8 cellular contexts compared by ENCODE assay signal in the genomic region with DNA sequence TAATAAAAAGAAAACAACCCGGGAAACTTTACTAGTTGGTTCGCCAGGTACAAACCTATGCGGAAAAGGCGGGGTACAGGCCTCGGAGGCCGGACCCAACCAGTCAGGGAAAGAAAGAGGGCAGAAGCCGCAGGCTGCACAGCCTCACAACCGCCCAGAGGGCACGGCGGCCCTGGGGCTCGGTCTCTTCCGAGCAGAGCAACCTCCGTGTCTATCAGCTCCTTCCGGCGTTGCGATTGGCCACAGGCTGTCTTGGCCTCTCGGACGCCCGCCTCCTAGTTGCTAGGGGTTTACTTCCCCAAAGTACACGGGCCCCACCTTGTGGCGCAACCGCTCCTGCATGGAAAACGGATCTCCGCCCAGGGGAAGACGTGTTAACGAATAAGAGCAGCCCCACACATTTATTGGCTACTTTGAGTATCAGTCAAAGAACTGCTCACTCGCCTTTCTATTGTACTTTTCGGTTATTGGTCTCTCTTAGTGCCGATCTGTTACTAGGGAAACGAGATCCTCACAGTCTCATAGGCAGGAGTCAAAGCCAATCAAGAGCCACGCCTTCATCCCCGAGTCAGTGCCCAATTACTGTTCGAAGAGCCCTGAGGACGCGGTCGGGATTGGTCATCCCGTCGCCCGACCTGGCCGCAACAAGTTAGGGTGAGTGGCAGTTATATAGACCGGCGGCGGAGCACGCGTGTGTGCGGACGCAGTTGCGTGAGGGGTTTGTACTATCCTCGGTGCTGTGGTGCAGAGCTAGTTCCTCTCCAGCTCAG. TPM values are rescaled to one million over a fixed set of nuclear protein-coding genes. Genes with fewer than 3 reads are reported as not detected.
A peak's percentile ranks its signal among the peaks of the same experiment; 100 is the strongest.
DNase-seq lines count a peak whose midpoint lies in the region; ATAC-seq, FAIRE-seq and TF ChIP-seq lines count a peak whose summit lies in the region.

A gene (plus strand): TSS at position 696 of the 770 bp plus-strand sequence. CDS start 14,667 bp downstream, outside the sequence.

- in situ Hi-C loops in IMR-90 (cut with MboI; ENCODE audit: low sequenced_read_pairs), result no loop called here

- peak within 1 kb of the TSS; percentile 63 for H3K4me3 ChIP-seq in IMR-90 (ENCODE audit: insufficient read depth, low read depth, low read length)
- H3K4me3 ChIP-seq in endothelial cell of umbilical vein (replicated peaks in 1 of 3; ENCODE audit: insufficient read depth in 1 of 3, low read depth in 1 of 3, low read length in 3 of 3), result peak within 1 kb of the TSS; percentile 62 to 85 (median 65)

- peaks cover 42% of the 10 kb centered on the region for H4K20me1 ChIP-seq in IMR-90 (ENCODE audit: insufficient read depth, low read length)
- H4K20me1 ChIP-seq in endothelial cell of umbilical vein (replicated peaks; ENCODE audit: control insufficient read depth, extremely low read depth, insufficient read depth, low read length), result peaks cover 14% of the 10 kb centered on the region

- H2BK20ac ChIP-seq in IMR-90 (ENCODE audit: low read depth, low read length), result no peak within 1 kb of the TSS

- H3K9me1 ChIP-seq in IMR-90 (ENCODE audit: insufficient read depth, low read length), result no peaks in the 10 kb centered on the region; the same call in 1 of the 2 replicates
- no peaks in the 10 kb centered on the region for H3K9me1 ChIP-seq in endothelial cell of umbilical vein (replicated peaks; ENCODE audit: control insufficient read depth, extremely low read depth, insufficient read depth, low read length)

- H3K4me1 ChIP-seq in IMR-90 (ENCODE audit: control insufficient read depth, insufficient read depth, low read length) (peaks cover 5% of the 10 kb centered on the region; the same call in 1 of the 2 replicates), endothelial cell of umbilical vein (ENCODE audit: control insufficient read depth, extremely low read depth, insufficient read depth, low read length) (peaks cover 32% of the 10 kb centered on the region)

- H3K36me3 ChIP-seq in IMR-90 (ENCODE audit: control insufficient read depth, insufficient read depth, low read length) (no peaks in the 10 kb centered on the region), endothelial cell of umbilical vein (ENCODE audit: control insufficient read depth in 2 of 2, extremely low read depth in 1 of 2, insufficient read depth in 2 of 2, low read length in 2 of 2) (no peaks in the 10 kb centered on the region)

- peak; percentile 96 for TF ChIP-seq CTCF in IMR-90 (conservative IDR thresholded peaks at IDR 0.05; ENCODE audit: low read depth, low read length)
- TF ChIP-seq CTCF in endothelial cell of umbilical vein (IDR thresholded peaks at IDR 0.05; ENCODE audit: extremely low read depth in 1 of 2, insufficient read depth in 1 of 2, low read depth in 1 of 2, low read length in 2 of 2), result peak; percentile 74

- intact Hi-C loops in IMR-90 (cut with micrococcal nuclease), result loop anchor here (1.0 to 5.0 kb wide), 5 partner anchors 31 to 519 kb away; a partner anchor contains a TSS
- intact Hi-C loops in endothelial cell of umbilical vein (cut with micrococcal nuclease), result loop anchor here (1.0 to 10.0 kb wide), 11 partner anchors 13 to 517 kb away; a partner anchor contains a TSS

- peak within 1 kb of the TSS; percentile 94 for H3K9ac ChIP-seq in IMR-90 (ENCODE audit: low read depth, low read length)
- peak within 1 kb of the TSS; percentile 78 for H3K9ac ChIP-seq in endothelial cell of umbilical vein (replicated peaks; ENCODE audit: extremely low read depth, insufficient read depth, low read length)

- dilution Hi-C loops in IMR-90 (cut with HindIII; ENCODE audit: low sequenced_read_pairs, unreplicated experiment), result no loop called here
- dilution Hi-C loops in endothelial cell of umbilical vein (cut with MboI; ENCODE audit: extremely low pct_ligation_motif_present, low sequenced_read_pairs), result no loop called here

- peak within 1 kb of the TSS; percentile 86 for H3K56ac ChIP-seq in IMR-90 (ENCODE audit: extremely low read depth, insufficient read depth, low read length)

- H3K23ac ChIP-seq in IMR-90 (ENCODE audit: low read depth, low read length), result peak within 1 kb of the TSS; percentile 85

- peak within 1 kb of the TSS; percentile 94 for H4K5ac ChIP-seq in IMR-90 (ENCODE audit: low read depth, low read length)

- no peaks in the 10 kb centered on the region for H3K27me3 ChIP-seq in IMR-90 (ENCODE audit: control insufficient read depth, insufficient read depth, low read length)
- no peaks in the 10 kb centered on the region for H3K27me3 ChIP-seq in endothelial cell of umbilical vein (ENCODE audit: control insufficient read depth in 2 of 2, insufficient read depth in 2 of 2, low read length in 2 of 2)

- TF ChIP-seq POLR2A in IMR-90 (IDR thresholded peaks at IDR 0.05; ENCODE audit: low read depth, low read length), result peak; percentile 97
- peak; percentile 96 for TF ChIP-seq POLR2A in endothelial cell of umbilical vein (IDR thresholded peaks at IDR 0.05; ENCODE audit: low read depth, low read length)

- ATAC-seq in GM21528 (IDR thresholded peaks at IDR 0.05; ENCODE audit: low FRiP score, unreplicated experiment) (peak; percentile 87), IMR-90 (ENCODE audit: low read depth) (peak; percentile 86)

- H3K27ac ChIP-seq in IMR-90 (ENCODE audit: insufficient read depth, low read length), result peak within 1 kb of the TSS; percentile 80
- peak within 1 kb of the TSS; percentile 75 for H3K27ac ChIP-seq in endothelial cell of umbilical vein (ENCODE audit: insufficient read depth, low read depth, low read length)

- CTCF ChIA-PET in IMR-90 (lab: Yijun Ruan, JAX) (interaction anchor here (0.6 to 1.3 kb wide), 9 partner anchors 11 to 533 kb away, joined by 3 to 6 read pairs (median 3); a partner anchor contains a TSS), endothelial cell of umbilical vein (lab: Charles Lee) (interaction anchor here (0.6 to 3.0 kb wide), 20 partner anchors 8 to 519 kb away, joined by 3 to 25 read pairs (median 4); a partner anchor contains a TSS)

- H3K4ac ChIP-seq in IMR-90 (ENCODE audit: low read depth, low read length), result peak within 1 kb of the TSS; percentile 85

- peak within 1 kb of the TSS; percentile 82 for H4K91ac ChIP-seq in IMR-90 (ENCODE audit: insufficient read depth, low read depth, low read length)

- H3K79me1 ChIP-seq in IMR-90 (ENCODE audit: low read depth in 1 of 2, low read length in 2 of 2), result peaks cover 0 to 7% of the 10 kb centered on the region in 2 experiments; a peak in 1 of 4 replicates

- peak within 1 kb of the TSS; percentile 28 for H2BK120ac ChIP-seq in IMR-90 (ENCODE audit: low read depth, low read length)

- H3K9me3 ChIP-seq in IMR-90 (ENCODE audit: control insufficient read depth, insufficient read depth, low read length) (no peaks in the 10 kb centered on the region), endothelial cell of umbilical vein (replicated peaks; ENCODE audit: control insufficient read depth, insufficient read depth, low read length) (no peaks in the 10 kb centered on the region)

- H2AFZ ChIP-seq in IMR-90 (replicated peaks; ENCODE audit: low read length, poor library complexity) (peak within 1 kb of the TSS; percentile 96), endothelial cell of umbilical vein (ENCODE audit: low read depth, low read length) (peak within 1 kb of the TSS; percentile 71)

- peak within 1 kb of the TSS; percentile 66 to 81 for H4K8ac ChIP-seq in IMR-90 (ENCODE audit: low read depth in 2 of 2, low read length in 2 of 2)

- POLR2A ChIA-PET in IMR-90 (lab: Charles Lee; ENCODE audit: unreplicated experiment) (interaction anchor here (0.5 to 1.8 kb wide), 6 partner anchors 8 to 324 kb away, joined by 3 to 6 read pairs (median 4); a partner anchor contains a TSS), endothelial cell of umbilical vein (lab: Charles Lee) (interaction anchor here (0.6 to 2.0 kb wide), 12 partner anchors 10 to 113 kb away, joined by 3 to 12 read pairs (median 4); a partner anchor contains a TSS)

- 1% methylated on average over 18 of the region's 49 CpGs; no CpG with 5 or more reads in 1 of the 2 experiments for WGBS in IMR-90 (ENCODE audit: extremely low coverage in 2 of 2, insufficient read length in 1 of 2), 2 experiments

- no peak within 1 kb of the TSS for H2BK15ac ChIP-seq in IMR-90 (ENCODE audit: low read depth, low read length)

- H2AK5ac ChIP-seq in IMR-90 (ENCODE audit: low read depth, low read length), result peak within 1 kb of the TSS; percentile 86

- peak within 1 kb of the TSS; percentile 87 for H2BK5ac ChIP-seq in IMR-90 (ENCODE audit: low read depth, low read length, poor library complexity, severe bottlenecking)

- FAIRE-seq in endothelial cell of umbilical vein (lab: Jason Lieb, UNC), result peak; percentile 100

- peak; percentile 79 for TF ChIP-seq RAD21 in IMR-90 (IDR thresholded peaks at IDR 0.05; ENCODE audit: low read length)

- peak; percentile 99 for DNase-seq in DMS153 (lab: John Stamatoyannopoulos, UW)
- peak; percentile 100 for DNase-seq in IMR-90
- DNase-seq in OCI-M1 (lab: John Stamatoyannopoulos, UW), result peak; percentile 100
- DNase-seq in activated T-cell treated with anti-CD3 and anti-CD28 coated beads for 24 hours (ENCODE audit: low read depth), result peak; percentile 100
- DNase-seq in endothelial cell of umbilical vein (ENCODE audit: low read depth, low spot score), result peak; percentile 100
- DNase-seq in midbrain (lab: John Stamatoyannopoulos, UW), result peak; percentile 100
- peak; percentile 97 to 99 for DNase-seq in stimulated activated CD8-positive, alpha-beta memory T cell treated with anti-CD3 and anti-CD28 coated beads, Interleukin-2, amount 100 ng/mL, for 1 hour (ENCODE audit: low read depth in 2 of 2)

- BruUV-seq in IMR-90 (replicated peaks; lab: Mats Ljungman, UMichigan), result no TSS peak
- no TSS peak for BruUV-seq in endothelial cell of umbilical vein (replicated peaks; lab: Mats Ljungman, UMichigan)

- H3K79me2 ChIP-seq in endothelial cell of umbilical vein (ENCODE audit: control insufficient read depth, insufficient read depth, low read length), result peaks cover 44% of the 10 kb centered on the region

- peak within 1 kb of the TSS; percentile 85 for H3K14ac ChIP-seq in IMR-90 (replicated peaks; ENCODE audit: low read depth, low read length)

- H2AK9ac ChIP-seq in IMR-90 (replicated peaks; ENCODE audit: low read depth, low read length, poor library complexity), result peak within 1 kb of the TSS; percentile 99

- peak within 1 kb of the TSS; percentile 98 for H3K4me2 ChIP-seq in IMR-90 (ENCODE audit: low read depth, low read length)
- peak within 1 kb of the TSS; percentile 97 for H3K4me2 ChIP-seq in endothelial cell of umbilical vein (ENCODE audit: insufficient read depth, low read length)

- peak within 1 kb of the TSS; percentile 49; the same call in 1 of the 2 replicates for H3K18ac ChIP-seq in IMR-90 (ENCODE audit: low read depth, low read length)

RNA-seq across cellular contexts. Expression of the gene that starts here (rescaled TPM):
- total RNA-seq in IMR-90 (2012; rRNA removed) (272 and 482 TPM in 2 replicates), endothelial cell of umbilical vein (255 and 262 TPM in 2 replicates)
- polyA plus RNA-seq in IMR-90 (2012; rRNA removed) (32.8 and 40.2 TPM in 2 replicates), endothelial cell of umbilical vein (39.5 and 50.5 TPM in 2 replicates)
- 11.6 and 22.4 TPM in 2 replicates for polyA plus RNA-seq in IMR-90 (2012; cell fraction: cytosol; rRNA removed)
- polyA plus RNA-seq in IMR-90 (2012; cell fraction: nucleus; rRNA removed; ENCODE audit: low replicate concordance), result 6.2 and 28.5 TPM in 2 replicates
- 40.3 and 46.7 TPM in 2 replicates for polyA plus RNA-seq in endothelial cell of umbilical vein (2011; cell fraction: cytosol; rRNA removed)
- polyA plus RNA-seq in endothelial cell of umbilical vein (2011; cell fraction: nucleus; rRNA removed), result 53.0 and 64.6 TPM in 2 replicates
- 135 and 201 TPM in 2 replicates for polyA plus RNA-seq in endothelial cell of umbilical vein (2012)
- 272 and 322 TPM in 2 replicates for polyA minus RNA-seq in endothelial cell of umbilical vein
- 211 TPM for polyA minus RNA-seq in endothelial cell of umbilical vein (2011; cell fraction: cytosol; rRNA and poly(A)+ RNA removed)
- 111 and 161 TPM in 2 replicates for polyA minus RNA-seq in endothelial cell of umbilical vein (2011; cell fraction: nucleus; rRNA and poly(A)+ RNA removed)

Comparison
In these comparisons a context has a peak if more than half of its experiments do, and no peak if none do; other contexts are left out.
1. Peak in every context shown above with its lines: DNase-seq, ATAC-seq, H3K4me3 ChIP-seq and H3K27ac ChIP-seq.